8 cellular contexts compared by ENCODE assay signal in the genomic region with DNA sequence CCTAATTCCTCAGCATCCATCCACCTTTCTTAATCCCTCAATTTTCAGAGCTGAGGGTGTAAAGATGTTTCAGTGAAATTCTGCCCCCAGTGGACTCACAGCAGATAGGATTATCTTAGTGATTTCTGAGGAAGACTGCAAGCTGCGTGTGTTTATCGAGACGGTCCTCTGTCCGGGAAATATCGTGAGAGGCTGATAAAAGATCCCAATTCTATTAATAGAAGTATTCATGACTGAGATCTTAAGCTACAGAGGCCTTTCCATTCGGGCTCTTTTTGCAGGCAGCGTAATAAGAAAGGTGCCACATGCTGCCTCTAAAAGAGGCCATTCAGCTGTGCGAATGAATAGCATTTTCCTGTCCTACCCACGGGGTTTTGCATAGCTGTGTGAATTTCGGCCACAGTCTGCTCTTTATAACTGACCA.
DNase-seq lines count a peak whose midpoint lies in the region; ATAC-seq and TF ChIP-seq lines count a peak whose summit lies in the region.

No MANE protein-coding gene starts in this region.

- peaks cover 82% of the 10 kb centered on the region for H3K4me1 ChIP-seq in left ventricle myocardium inferior

- H3K9me3 Mint-ChIP-seq in glutamatergic neuron (ENCODE audit: unreplicated experiment): no peaks in the 10 kb centered on the region

- H3K27ac ChIP-seq in left ventricle myocardium inferior (replicated peaks): peak overlapping the region; percentile 54

- no peaks in the 10 kb centered on the region for H3K27me3 Mint-ChIP-seq in glutamatergic neuron (ENCODE audit: unreplicated experiment)

- intact Hi-C loops in left ventricle myocardium inferior (cut with micrococcal nuclease): no loop called here
- intact Hi-C loops in cardiac septum (cut with DNase I): loop anchor here (10.0 kb wide), 1 partner anchor 514 kb away; a partner anchor contains a TSS

- no peaks in the 10 kb centered on the region for H3K36me3 Mint-ChIP-seq in glutamatergic neuron (ENCODE audit: unreplicated experiment)

- no peaks in the 10 kb centered on the region for H3K27me3 ChIP-seq in left ventricle myocardium inferior (ENCODE audit: low read depth)

- H3K4me3 Mint-ChIP-seq in glutamatergic neuron (ENCODE audit: unreplicated experiment): no peak overlapping the region

- H3K36me3 ChIP-seq in left ventricle myocardium inferior: peaks cover 53% of the 10 kb centered on the region

- no peaks in the 10 kb centered on the region for H3K9me3 ChIP-seq in left ventricle myocardium inferior (replicated peaks)

- ATAC-seq in HG02623 (IDR thresholded peaks at IDR 0.05; ENCODE audit: unreplicated experiment) (no peak), HG03520 (IDR thresholded peaks at IDR 0.05; ENCODE audit: unreplicated experiment) (no peak)

- H3K4me1 Mint-ChIP-seq in glutamatergic neuron (ENCODE audit: low read depth, unreplicated experiment): peaks cover 22% of the 10 kb centered on the region

- no peak overlapping the region for H3K4me3 ChIP-seq in left ventricle myocardium inferior

- in situ Hi-C loops in SK-MEL-5 (cut with HindIII; ENCODE audit: low pct_unique_long_range_greater_than_20kb, low sequenced_read_pairs): no loop called here

- H3K27ac Mint-ChIP-seq in glutamatergic neuron (ENCODE audit: unreplicated experiment): peak overlapping the region; percentile 87

- no peak for DNase-seq in left ventricle myocardium inferior
- DNase-seq in cardiac septum (ENCODE audit: low spot score): no peak
- DNase-seq in SK-MEL-5 (ENCODE audit: low read depth, low spot score): peak; percentile 90
- no peak for DNase-seq in glutamatergic neuron
- DNase-seq in 8988T: no peak
- no peak for DNase-seq in NCI-H1092 treated with DMSO at 0.1 percent for 48 hours (lab: John Stamatoyannopoulos, UW)

- TF ChIP-seq CTCF in left ventricle myocardium inferior (IDR thresholded peaks at IDR 0.05; ENCODE audit: borderline replicate concordance) (peak; percentile 33), glutamatergic neuron (IDR thresholded peaks at IDR 0.05; ENCODE audit: partially characterized antibody, unreplicated experiment) (peak; percentile 44)
